Comparison of ENCODE assay signal across 1 cellular context in genomic region chr2:96810783-96811192, GRCh38.
A peak's percentile ranks its signal among the peaks of the same experiment; 100 is the strongest.
TF ChIP-seq lines count a peak whose summit lies in the region.

No MANE protein-coding gene starts in this region.

TF ChIP-seq in HepG2, 621 proteins besides CTCF, POLR2A, EP300 and RAD21 (continued from another document and continues in another):
- TF ChIP-seq BRF2 (CRISPR knock-in tag; IDR thresholded peaks at IDR 0.05) (no peak), PBX2 (CRISPR knock-in tag; IDR thresholded peaks at IDR 0.05) (no peak), ARNT2 (CRISPR knock-in tag; IDR thresholded peaks at IDR 0.05; ENCODE audit: low read depth) (no peak), ATF4 (CRISPR knock-in tag; IDR thresholded peaks at IDR 0.05) (no peak), KDM1A (CRISPR knock-in tag; IDR thresholded peaks at IDR 0.05) (no peak), TOPORS (CRISPR knock-in tag; IDR thresholded peaks at IDR 0.05) (no peak), FOSL1 (CRISPR knock-in tag; IDR thresholded peaks at IDR 0.05; ENCODE audit: borderline replicate concordance) (no peak), MED8 (CRISPR knock-in tag; IDR thresholded peaks at IDR 0.05; ENCODE audit: insufficient replicate concordance) (no peak), ZNF563 (CRISPR knock-in tag; IDR thresholded peaks at IDR 0.05) (no peak), RXRA (CRISPR knock-in tag; IDR thresholded peaks at IDR 0.05) (0 out of 2 replicates have a peak, but pooled peaks have one; percentile 16), SP4 (CRISPR knock-in tag; IDR thresholded peaks at IDR 0.05) (no peak), ZNF572 (CRISPR knock-in tag; IDR thresholded peaks at IDR 0.05) (peak; percentile 64; the same call in 1 of the 2 replicates), GMEB1 (CRISPR knock-in tag; IDR thresholded peaks at IDR 0.05; ENCODE audit: borderline replicate concordance) (no peak), TFDP2 (CRISPR knock-in tag; IDR thresholded peaks at IDR 0.05) (0 out of 2 replicates have a peak, but pooled peaks have one; percentile 17), ZFP36L1 (CRISPR knock-in tag; IDR thresholded peaks at IDR 0.05) (peak; percentile 79; the same call in 1 of the 2 replicates), HMG20B (CRISPR knock-in tag; conservative IDR thresholded peaks at IDR 0.05) (no peak; the same call in 1 of the 2 replicates), NFE2 (CRISPR knock-in tag; IDR thresholded peaks at IDR 0.05) (no peak), KDM2A (CRISPR knock-in tag; IDR thresholded peaks at IDR 0.05; ENCODE audit: borderline replicate concordance, low read depth) (0 out of 2 replicates have a peak, but pooled peaks have one; percentile 47), MNT (IDR thresholded peaks at IDR 0.05) (no peak), ERF (CRISPR knock-in tag; IDR thresholded peaks at IDR 0.05) (peak; percentile 60; the same call in 1 of the 2 replicates), MTF2 (CRISPR knock-in tag; IDR thresholded peaks at IDR 0.05; ENCODE audit: borderline replicate concordance) (no peak), AHR (CRISPR knock-in tag; IDR thresholded peaks at IDR 0.05) (no peak), FOXK2 (IDR thresholded peaks at IDR 0.05) (no peak), ZSCAN9 (CRISPR knock-in tag; IDR thresholded peaks at IDR 0.05; ENCODE audit: borderline replicate concordance) (0 out of 2 replicates have a peak, but pooled peaks have one; percentile 27), HIVEP1 (CRISPR knock-in tag; IDR thresholded peaks at IDR 0.05) (no peak; the same call in 1 of the 2 replicates), POGK (CRISPR knock-in tag; conservative IDR thresholded peaks at IDR 0.05) (peak; percentile 84), ZBTB43 (CRISPR knock-in tag; conservative IDR thresholded peaks at IDR 0.05) (no peak), IKZF5 (CRISPR knock-in tag; IDR thresholded peaks at IDR 0.05) (no peak), FOXP1 (IDR thresholded peaks at IDR 0.05) (no peak), FOXP1 (CRISPR knock-in tag; IDR thresholded peaks at IDR 0.05) (no peak), ZNF230 (CRISPR knock-in tag; IDR thresholded peaks at IDR 0.05) (0 out of 2 replicates have a peak, but pooled peaks have one; percentile 67), NR3C1 (CRISPR knock-in tag; IDR thresholded peaks at IDR 0.05) (no peak), MEIS2 (CRISPR knock-in tag; IDR thresholded peaks at IDR 0.05) (no peak), KAT7 (CRISPR knock-in tag; IDR thresholded peaks at IDR 0.05; ENCODE audit: borderline replicate concordance) (no peak), FOXM1 (CRISPR knock-in tag; IDR thresholded peaks at IDR 0.05) (no peak), RERE (CRISPR knock-in tag; IDR thresholded peaks at IDR 0.05; ENCODE audit: low read depth) (no peak), SMARCE1 (IDR thresholded peaks at IDR 0.05; ENCODE audit: borderline replicate concordance) (no peak), MTERF4 (CRISPR knock-in tag; IDR thresholded peaks at IDR 0.05) (no peak), PPARG (CRISPR knock-in tag; conservative IDR thresholded peaks at IDR 0.05) (0 out of 2 replicates have a peak, but pooled peaks have one; percentile 13), MXD1 (CRISPR knock-in tag; IDR thresholded peaks at IDR 0.05) (0 out of 2 replicates have a peak, but pooled peaks have one; percentile 42), PHF8 (CRISPR knock-in tag; IDR thresholded peaks at IDR 0.05) (0 out of 2 replicates have a peak, but pooled peaks have one; percentile 30), HNF4G (IDR thresholded peaks at IDR 0.05; ENCODE audit: borderline replicate concordance, low read depth, low read length) (peak; percentile 82), HNF4G (CRISPR knock-in tag; IDR thresholded peaks at IDR 0.05; ENCODE audit: borderline replicate concordance, low read depth) (peak; percentile 77; the same call in 1 of the 2 replicates), RBM22 (optimal IDR thresholded peaks at IDR 0.05; ENCODE audit: low read length) (no peak), TCF7 (IDR thresholded peaks at IDR 0.05; ENCODE audit: low read depth) (no peak)
